20 cellular contexts compared by ENCODE assay signal in genomic region chr13:43640476-43640875, GRCh38.
"Had no signal": no experiment of that assay in that cellular context is flagged by ENCODE, and none has a peak within 500 bp of the region (broad histone marks: within the 10 kb centered on the region; RNA-seq: fewer than 3 reads in every experiment).

No MANE protein-coding gene starts in this region.

- DNase-seq: stimulated activated CD4-positive, alpha-beta T cell treated with anti-CD3 and anti-CD28 coated beads, Interleukin-2, amount 100 ng/mL, for 48 hours; stimulated activated CD4-positive, alpha-beta T cell treated with anti-CD3 and anti-CD28 coated beads, Interleukin-4, amount 100 ng/mL, for 1 hour; stimulated activated CD4-positive, alpha-beta T cell treated with anti-CD3 and anti-CD28 coated beads, Interleukin-4, amount 100 ng/mL, for 24 hours; stimulated activated CD4-positive, alpha-beta T cell treated with anti-CD3 and anti-CD28 coated beads, Interleukin-4, amount 100 ng/mL, for 4 hours; stimulated activated CD8-positive, alpha-beta memory T cell treated with anti-CD3 and anti-CD28 coated beads, Interleukin-4, amount 100 ng/mL, for 48 hours; stimulated activated naive B cell treated with anti-CD40 and anti-IgM and Interleukin-4, amounts not matched to agents 10 μg/mL and 1 μg/mL and 100 μg/mL, for 72 hours; stimulated activated naive CD4-positive, alpha-beta T cell; stimulated activated naive CD4-positive, alpha-beta T cell treated with Interleukin-2 at 50 U/mL for 16 hours; stimulated activated naive CD8-positive, alpha-beta T cell treated with anti-CD3 and anti-CD28 coated beads, Interleukin-15, amount 100 ng/mL, for 72 hours; stimulated activated naive CD8-positive, alpha-beta T cell treated with anti-CD3 and anti-CD28 coated beads, Interleukin-15, Interleukin-2, amounts not matched to agents 100 U/mL and 50 U/mL, for 24 hours; stomach; substantia nigra; testis; thyroid gland; tibial artery; transverse colon; trophoblast cell; upper lobe of left lung; upper lobe of right lung; uterus had no signal
